In genomic region chr17:7437369-7437863, GRCh38 we compare ENCODE assay signal across 1 cellular context.
TF ChIP-seq lines count a peak whose summit lies in the region.

No MANE protein-coding gene starts in this region.

TF ChIP-seq in HepG2, 621 proteins besides CTCF, POLR2A, EP300 and RAD21:
- TF ChIP-seq ZNF33B (CRISPR knock-in tag; IDR thresholded peaks at IDR 0.05): no peak
- no peak for TF ChIP-seq ZZZ3 (CRISPR knock-in tag; IDR thresholded peaks at IDR 0.05; ENCODE audit: borderline replicate concordance)
- TF ChIP-seq, protein P1, sequence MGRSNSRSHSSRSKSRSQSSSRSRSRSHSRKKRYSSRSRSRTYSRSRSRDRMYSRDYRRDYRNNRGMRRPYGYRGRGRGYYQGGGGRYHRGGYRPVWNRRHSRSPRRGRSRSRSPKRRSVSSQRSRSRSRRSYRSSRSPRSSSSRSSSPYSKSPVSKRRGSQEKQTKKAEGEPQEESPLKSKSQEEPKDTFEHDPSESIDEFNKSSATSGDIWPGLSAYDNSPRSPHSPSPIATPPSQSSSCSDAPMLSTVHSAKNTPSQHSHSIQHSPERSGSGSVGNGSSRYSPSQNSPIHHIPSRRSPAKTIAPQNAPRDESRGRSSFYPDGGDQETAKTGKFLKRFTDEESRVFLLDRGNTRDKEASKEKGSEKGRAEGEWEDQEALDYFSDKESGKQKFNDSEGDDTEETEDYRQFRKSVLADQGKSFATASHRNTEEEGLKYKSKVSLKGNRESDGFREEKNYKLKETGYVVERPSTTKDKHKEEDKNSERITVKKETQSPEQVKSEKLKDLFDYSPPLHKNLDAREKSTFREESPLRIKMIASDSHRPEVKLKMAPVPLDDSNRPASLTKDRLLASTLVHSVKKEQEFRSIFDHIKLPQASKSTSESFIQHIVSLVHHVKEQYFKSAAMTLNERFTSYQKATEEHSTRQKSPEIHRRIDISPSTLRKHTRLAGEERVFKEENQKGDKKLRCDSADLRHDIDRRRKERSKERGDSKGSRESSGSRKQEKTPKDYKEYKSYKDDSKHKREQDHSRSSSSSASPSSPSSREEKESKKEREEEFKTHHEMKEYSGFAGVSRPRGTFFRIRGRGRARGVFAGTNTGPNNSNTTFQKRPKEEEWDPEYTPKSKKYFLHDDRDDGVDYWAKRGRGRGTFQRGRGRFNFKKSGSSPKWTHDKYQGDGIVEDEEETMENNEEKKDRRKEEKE (IDR thresholded peaks at IDR 0.05): no peak
- TF ChIP-seq MBD4 (IDR thresholded peaks at IDR 0.05; ENCODE audit: borderline replicate concordance, low read length): no peak
- TF ChIP-seq ZNF75D (CRISPR knock-in tag; IDR thresholded peaks at IDR 0.05; ENCODE audit: borderline replicate concordance): no peak
- no peak for TF ChIP-seq MEIS1 (CRISPR knock-in tag; IDR thresholded peaks at IDR 0.05; ENCODE audit: borderline replicate concordance)
- no peak for TF ChIP-seq KDM5A (IDR thresholded peaks at IDR 0.05; ENCODE audit: borderline replicate concordance, low read length)
- TF ChIP-seq ZNF782 (CRISPR knock-in tag; IDR thresholded peaks at IDR 0.05; ENCODE audit: borderline replicate concordance): no peak
- TF ChIP-seq NCOR1 (IDR thresholded peaks at IDR 0.05; ENCODE audit: borderline replicate concordance, low read length): no peak
- no peak for TF ChIP-seq RFX5 (IDR thresholded peaks at IDR 0.05; ENCODE audit: low read depth, low read length)
- TF ChIP-seq ZNF3 (CRISPR knock-in tag; IDR thresholded peaks at IDR 0.05): no peak
- TF ChIP-seq PTBP1 (IDR thresholded peaks at IDR 0.05; ENCODE audit: low read depth, low read length, poor library complexity, severe bottlenecking): no peak
- no peak for TF ChIP-seq SRF (IDR thresholded peaks at IDR 0.05; ENCODE audit: low read depth, low read length)
- no peak for TF ChIP-seq ZNF776 (CRISPR knock-in tag; IDR thresholded peaks at IDR 0.05)
